22 cellular contexts compared by ENCODE assay signal in the genomic region with DNA sequence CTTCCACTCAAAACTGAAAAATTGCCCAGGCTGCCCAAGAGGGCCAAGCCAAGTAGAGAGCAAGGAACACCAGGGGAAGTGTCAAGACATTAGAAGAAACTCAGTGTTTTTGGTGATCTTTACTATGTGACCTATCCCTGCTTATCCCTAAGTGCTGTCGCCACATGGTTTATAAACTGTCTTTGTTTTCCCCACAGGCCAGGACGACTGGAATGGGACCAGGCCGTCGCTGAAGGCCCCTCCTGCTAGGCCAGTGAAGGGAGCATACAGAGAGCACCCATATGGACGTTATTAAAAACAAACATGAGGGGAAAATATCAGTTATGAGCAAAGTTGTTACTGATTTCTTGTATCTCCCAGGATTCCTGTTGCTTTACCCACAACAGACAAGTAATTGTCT.
"Had no signal": no experiment of that assay in that cellular context is flagged by ENCODE, and none has a peak within 500 bp of the region (broad histone marks: within the 10 kb centered on the region; RNA-seq: fewer than 3 reads in every experiment).

No MANE protein-coding gene starts in this region.

- H3K36me3 ChIP-seq: left ventricle myocardium inferior had no signal

- H3K4me3 Mint-ChIP-seq: activated naive CD8-positive, alpha-beta T cell; activated T-cell treated with anti-CD3 and anti-CD28 coated beads, Interleukin-2, amount 50 U/mL, for 4 hours; immature natural killer cell; nephron; T-cell; T-helper 2 cell treated with Interferon-gamma antibody and Interleukin-4, amounts not matched to agents 5 μg/mL and 100 μg/mL, for 36 hours had no signal

- H3K27ac ChIP-seq: adrenal gland, hepatocyte, left ventricle myocardium inferior, parathyroid adenoma, WERI-Rb-1 had no signal

- DNase-seq: activated CD4-positive, alpha-beta T cell treated with anti-CD3 and anti-CD28 coated beads for 1 hour; activated CD4-positive, alpha-beta T cell treated with anti-CD3 and anti-CD28 coated beads, Interleukin-2, amount 50 U/mL, for 1 hour; activated naive CD4-positive, alpha-beta T cell; activated T-cell treated with anti-CD3 and anti-CD28 coated beads, Interleukin-2, amount 50 U/mL, for 4 hours; adrenal gland; effector CD4-positive, alpha-beta T cell; erythroblast; foreskin fibroblast; immature natural killer cell; left ventricle myocardium inferior; midbrain; stimulated activated CD4-positive, alpha-beta T cell treated with anti-CD3 and anti-CD28 coated beads, Interleukin-2, amount 100 ng/mL, for 48 hours; stimulated activated naive CD4-positive, alpha-beta T cell; T-cell; WERI-Rb-1 had no signal

- H3K4me3 ChIP-seq: adrenal gland, hepatocyte, left ventricle myocardium inferior had no signal

- H3K27me3 Mint-ChIP-seq: activated naive CD8-positive, alpha-beta T cell; T-cell had no signal

- H3K9ac ChIP-seq: parathyroid adenoma had no signal

- H3K9me3 Mint-ChIP-seq: activated T-cell treated with anti-CD3 and anti-CD28 coated beads, Interleukin-2, amount 50 U/mL, for 4 hours; activated T-helper 2 cell treated with anti-CD3 and anti-CD28 coated beads, Interferon-gamma antibody, Interleukin-2, Interleukin-4, amounts not matched to agents 10 μg/mL and 5 μg/mL and 100 μg/mL, durations not matched to agents 14 hours and 24 hours and 36 hours; immature natural killer cell; nephron; T-cell; T-helper 2 cell treated with Interferon-gamma antibody and Interleukin-4, amounts not matched to agents 5 μg/mL and 100 μg/mL, for 36 hours had no signal

- H2AFZ ChIP-seq: hepatocyte, parathyroid adenoma had no signal

- H3K79me2 ChIP-seq: parathyroid adenoma had no signal

- H3K27me3 ChIP-seq: adrenal gland, hepatocyte had no signal

- H3K4me1 ChIP-seq: adrenal gland, left ventricle myocardium inferior, parathyroid adenoma had no signal

- ATAC-seq: activated T-cell treated with anti-CD3 and anti-CD28 coated beads, Interleukin-2, amount 50 U/mL, for 4 hours; sciatic nerve; T-cell had no signal

- H3K4me1 Mint-ChIP-seq: nephron had no signal

- H3K4me2 ChIP-seq: hepatocyte had no signal

- H3K27ac Mint-ChIP-seq: activated T-helper 2 cell treated with anti-CD3 and anti-CD28 coated beads, Interferon-gamma antibody, Interleukin-2, Interleukin-4, amounts not matched to agents 10 μg/mL and 5 μg/mL and 100 μg/mL, durations not matched to agents 14 hours and 24 hours and 36 hours; nephron; T-cell; T-helper 2 cell treated with Interferon-gamma antibody and Interleukin-4, amounts not matched to agents 5 μg/mL and 100 μg/mL, for 36 hours had no signal

- H3K9me3 ChIP-seq: adrenal gland, left ventricle myocardium inferior had no signal
